In genomic region chr10:48506147-48506917, GRCh38 we compare ENCODE assay signal across 7 cellular contexts.
A peak's percentile ranks its signal among the peaks of the same experiment; 100 is the strongest.
DNase-seq lines count a peak whose midpoint lies in the region; ATAC-seq and TF ChIP-seq lines count a peak whose summit lies in the region.

No MANE protein-coding gene starts in this region.

- ATAC-seq in HG02623 (IDR thresholded peaks at IDR 0.05; ENCODE audit: unreplicated experiment), result no peak

- H3K4me3 ChIP-seq in WERI-Rb-1 (ENCODE audit: low read depth, low read length) (no peak overlapping the region), liver (ENCODE audit: low read depth in 1 of 3, low read length in 3 of 3) (no peak overlapping the region)

- peaks cover 0 to 2% (median 0%) of the 10 kb centered on the region in 4 donors for H3K4me1 ChIP-seq in liver (ENCODE audit: control insufficient read depth in 4 of 4, insufficient read depth in 4 of 4, low read length in 3 of 4)

- DNase-seq in GDM1 (lab: John Stamatoyannopoulos, UW) (peak; percentile 78), HT1080 (ENCODE audit: low read depth) (peak; percentile 44), WERI-Rb-1 (peak; percentile 45), NCI-H446 treated with DMSO at 0.1 percent for 48 hours (lab: John Stamatoyannopoulos, UW) (no peak), OCI-M2 (lab: John Stamatoyannopoulos, UW; ENCODE audit: unreplicated experiment) (no peak)

- H3K9me3 ChIP-seq in WERI-Rb-1 (ENCODE audit: severe bottlenecking) (no peaks in the 10 kb centered on the region), liver (ENCODE audit: control insufficient read depth in 4 of 4, low read length in 3 of 4) (no peaks in the 10 kb centered on the region)

- no peak overlapping the region for H3K27ac ChIP-seq in WERI-Rb-1
- H3K27ac ChIP-seq in liver (ENCODE audit: low read depth in 1 of 2, low read length in 2 of 2), result no peak overlapping the region

- TF ChIP-seq RAD21 in liver (IDR thresholded peaks at IDR 0.05), result peak; percentile 78 to 86

- H3K27me3 ChIP-seq in WERI-Rb-1 (ENCODE audit: insufficient read depth, low read depth, severe bottlenecking), result no peaks in the 10 kb centered on the region
- H3K27me3 ChIP-seq in liver (ENCODE audit: control insufficient read depth in 4 of 4, insufficient read depth in 4 of 4, low read length in 3 of 4), result peaks cover 0 to 3% (median 0%) of the 10 kb centered on the region in 4 donors

- H3K36me3 ChIP-seq in WERI-Rb-1 (no peaks in the 10 kb centered on the region), liver (ENCODE audit: control insufficient read depth in 4 of 4, insufficient read depth in 3 of 4, low read depth in 1 of 4, low read length in 3 of 4) (no peaks in the 10 kb centered on the region)

- no peak overlapping the region for H3K9ac ChIP-seq in liver (ENCODE audit: low read depth in 1 of 2, low read length in 2 of 2)

- 81% methylated on average over 8 of the region's 8 CpGs for WGBS in liver

- TF ChIP-seq CTCF in WERI-Rb-1 (IDR thresholded peaks at IDR 0.05; ENCODE audit: low read depth, low read length) (peak; percentile 28; the same call in 1 of the 2 replicates), liver (IDR thresholded peaks at IDR 0.05; ENCODE audit: low read depth, low read length, missing input control) (peak; percentile 45)

TF ChIP-seq in liver, 16 proteins besides CTCF, POLR2A, EP300 and RAD21:
- TF ChIP-seq YY1 (IDR thresholded peaks at IDR 0.05), result no peak
- TF ChIP-seq FOXA2 (IDR thresholded peaks at IDR 0.05), result no peak
- TF ChIP-seq HNF4G (IDR thresholded peaks at IDR 0.05), result no peak
- TF ChIP-seq SP1 (IDR thresholded peaks at IDR 0.05), result no peak
- no peak for TF ChIP-seq RXRA (IDR thresholded peaks at IDR 0.05)
- TF ChIP-seq FOXA1 (IDR thresholded peaks at IDR 0.05), result no peak
- no peak for TF ChIP-seq ATF3 (IDR thresholded peaks at IDR 0.05)
- TF ChIP-seq ZBTB33 (IDR thresholded peaks at IDR 0.05), result no peak
- no peak for TF ChIP-seq REST (IDR thresholded peaks at IDR 0.05)
- TF ChIP-seq EGR1 (IDR thresholded peaks at IDR 0.05; ENCODE audit: low read depth in 2 of 2), result no peak
- no peak for TF ChIP-seq GABPA (IDR thresholded peaks at IDR 0.05 in 1 of 2, conservative IDR thresholded peaks at IDR 0.05 in 1 of 2)
- TF ChIP-seq NR2F2 (IDR thresholded peaks at IDR 0.05), result no peak
- no peak for TF ChIP-seq JUND (IDR thresholded peaks at IDR 0.05)
- no peak for TF ChIP-seq MAX (IDR thresholded peaks at IDR 0.05)
- no peak for TF ChIP-seq HNF4A (conservative IDR thresholded peaks at IDR 0.05)
- no peak for TF ChIP-seq TAF1 (conservative IDR thresholded peaks at IDR 0.05)
TF ChIP-seq in liver: peak in this region for 0.

Comparison
In these comparisons a context has a peak if more than half of its experiments do, and no peak if none do; other contexts are left out.
1. DNase-seq: peak in GDM1 (single experiment), HT1080 (single experiment) and WERI-Rb-1 (single experiment); none in NCI-H446 treated with DMSO at 0.1 percent for 48 hours (single experiment) and OCI-M2 (single experiment).